Comparison of ENCODE assay signal across 8 cellular contexts in the genomic region with DNA sequence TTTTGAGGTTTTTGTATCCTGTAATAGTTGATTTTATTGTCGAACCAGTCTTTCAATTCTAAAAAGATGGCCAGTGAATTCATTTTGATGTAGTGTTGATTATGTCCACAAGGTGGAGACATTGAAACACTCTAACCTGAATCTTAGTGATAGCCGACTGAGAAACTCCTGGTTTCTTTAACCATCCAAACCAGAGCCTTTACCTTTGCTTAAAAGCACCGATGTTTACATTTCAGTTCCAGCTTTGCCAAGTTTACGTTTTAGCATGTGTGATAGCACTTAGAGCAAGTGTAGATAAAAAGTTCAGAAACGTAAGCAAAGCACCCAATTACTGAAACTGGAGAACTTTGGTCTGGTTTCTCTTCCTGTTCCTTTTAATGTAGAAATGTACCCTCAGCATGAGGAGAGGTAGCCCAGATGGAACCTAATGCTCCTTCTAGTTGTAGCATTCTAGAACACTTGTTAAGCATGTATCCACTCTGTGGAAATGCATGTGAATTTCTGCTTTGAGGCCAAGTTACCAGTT.
A peak's percentile ranks its signal among the peaks of the same experiment; 100 is the strongest.
DNase-seq lines count a peak whose midpoint lies in the region; ATAC-seq and TF ChIP-seq lines count a peak whose summit lies in the region.

No MANE protein-coding gene starts in this region.

- H3K9me3 ChIP-seq in CD4-positive, alpha-beta memory T cell (ENCODE audit: control insufficient read depth in 1 of 2, low read length in 2 of 2): no peaks in the 10 kb centered on the region
- H3K9me3 ChIP-seq in trophoblast cell (ENCODE audit: insufficient read depth, low read depth, low read length): no peaks in the 10 kb centered on the region

- H3K27ac ChIP-seq in CD4-positive, alpha-beta memory T cell (ENCODE audit: low read depth, low read length): no peak overlapping the region
- H3K27ac ChIP-seq in trophoblast cell (ENCODE audit: low read depth, low read length): peak overlapping the region; percentile 79

- no peak overlapping the region for H4K91ac ChIP-seq in trophoblast cell (ENCODE audit: low read depth, low read length)

- H3K18ac ChIP-seq in trophoblast cell (ENCODE audit: low read length): no peak overlapping the region

- no peak overlapping the region for H2BK12ac ChIP-seq in trophoblast cell (ENCODE audit: low read length)

- ATAC-seq in GM18520 (IDR thresholded peaks at IDR 0.05; ENCODE audit: unreplicated experiment): peak; percentile 81
- ATAC-seq in HG02938 (IDR thresholded peaks at IDR 0.05; ENCODE audit: unreplicated experiment): peak; percentile 93

- H3K27me3 Mint-ChIP-seq in CD4-positive, alpha-beta memory T cell: peaks cover 2 to 7% of the 10 kb centered on the region in 2 donors

- intact Hi-C loops in CD4-positive, alpha-beta memory T cell (cut with micrococcal nuclease): no loop called here

- CTCF ChIA-PET in CD4-positive, alpha-beta memory T cell (lab: Charles Lee; ENCODE audit: partially characterized antibody): interaction anchor here (0.9 to 4.0 kb wide), 9 partner anchors 10 to 403 kb away, joined by 3 to 35 read pairs (median 4); no protein-coding TSS in a partner anchor

- DNase-seq in CD4-positive, alpha-beta memory T cell: peak in 4 of 5 donors; percentile 8 to 25 (median 24)
- DNase-seq in NCI-H146 (lab: John Stamatoyannopoulos, UW): peak; percentile 60
- DNase-seq in foreskin melanocyte: peak; percentile 56
- DNase-seq in trophoblast cell: peak; percentile 38 to 93
- no peak for DNase-seq in stimulated activated CD4-positive, alpha-beta T cell treated with anti-CD3 and anti-CD28 coated beads, Interleukin-2, amount 100 ng/mL, for 48 hours

- no peak overlapping the region for H3K4ac ChIP-seq in trophoblast cell (ENCODE audit: low read depth, low read length)

- no peak overlapping the region for H3K9ac ChIP-seq in trophoblast cell (ENCODE audit: low read length)

- peak overlapping the region; percentile 36 for H3K4me2 ChIP-seq in trophoblast cell (ENCODE audit: low read length)

- H3K79me1 ChIP-seq in trophoblast cell (ENCODE audit: low read length): peaks cover 2% of the 10 kb centered on the region

- no peak overlapping the region for H2BK5ac ChIP-seq in trophoblast cell (ENCODE audit: low read depth, low read length, poor library complexity)

- no CpG with 5 or more reads among the region's 5 CpGs for WGBS in trophoblast cell (ENCODE audit: extremely low coverage, insufficient coverage, insufficient read length)

- no peaks in the 10 kb centered on the region for H3K27me3 ChIP-seq in CD4-positive, alpha-beta memory T cell (ENCODE audit: insufficient read depth, low read length)
- H3K27me3 ChIP-seq in trophoblast cell (ENCODE audit: insufficient read depth, low read length): no peaks in the 10 kb centered on the region

- no peaks in the 10 kb centered on the region for H3K79me2 ChIP-seq in trophoblast cell (ENCODE audit: control insufficient read depth, insufficient read depth, low read length, poor library complexity)

- POLR2A ChIA-PET in CD4-positive, alpha-beta memory T cell (lab: Charles Lee; ENCODE audit: partially characterized antibody): no interaction called here

- no peak overlapping the region for H2BK120ac ChIP-seq in trophoblast cell (ENCODE audit: insufficient read depth, low read length, poor library complexity)

- H3K9me3 Mint-ChIP-seq in CD4-positive, alpha-beta memory T cell: no peaks in the 10 kb centered on the region

- H3K36me3 ChIP-seq in CD4-positive, alpha-beta memory T cell (ENCODE audit: insufficient read depth, low read length): no peaks in the 10 kb centered on the region
- peaks cover 7 to 10% of the 10 kb centered on the region in 2 experiments for H3K36me3 ChIP-seq in trophoblast cell (ENCODE audit: control insufficient read depth in 1 of 2, insufficient read depth in 2 of 2, low read length in 2 of 2)

- peaks cover 5% of the 10 kb centered on the region for H3K4me1 ChIP-seq in CD4-positive, alpha-beta memory T cell (ENCODE audit: insufficient read depth, low read length)
- peaks cover 8 to 10% of the 10 kb centered on the region in 2 experiments for H3K4me1 ChIP-seq in trophoblast cell (ENCODE audit: control insufficient read depth in 1 of 2, insufficient read depth in 2 of 2, low read length in 2 of 2)

- peaks cover 0 to 6% of the 10 kb centered on the region in 2 donors for H3K36me3 Mint-ChIP-seq in CD4-positive, alpha-beta memory T cell

- no peak overlapping the region for H3K4me3 ChIP-seq in CD4-positive, alpha-beta memory T cell (ENCODE audit: low read length in 2 of 2)
- H3K4me3 ChIP-seq in WI38 (ENCODE audit: low read depth, low read length) (no peak overlapping the region), trophoblast cell (ENCODE audit: low read depth, low read length) (no peak overlapping the region)

- H4K8ac ChIP-seq in trophoblast cell (ENCODE audit: low read depth, low read length): no peak overlapping the region

- H3K14ac ChIP-seq in trophoblast cell (ENCODE audit: low read length): no peak overlapping the region

- H2AK5ac ChIP-seq in trophoblast cell (ENCODE audit: low read length): no peak overlapping the region

- TF ChIP-seq CTCF in WI38 (IDR thresholded peaks at IDR 0.05; ENCODE audit: low read depth, low read length): peak; percentile 17; the same call in 1 of the 2 replicates

- no peak overlapping the region for H4K12ac ChIP-seq in trophoblast cell (ENCODE audit: low read depth, low read length)

- H3K27ac Mint-ChIP-seq in CD4-positive, alpha-beta memory T cell: no peak overlapping the region

- H3K4me1 Mint-ChIP-seq in CD4-positive, alpha-beta memory T cell: peaks cover 6 to 12% (median 7%) of the 10 kb centered on the region in 4 donors

- peak overlapping the region; percentile 53 to 81 (median 66) for H3K4me3 Mint-ChIP-seq in CD4-positive, alpha-beta memory T cell

- no peak overlapping the region for H2AFZ ChIP-seq in trophoblast cell (ENCODE audit: insufficient read depth, low read length, poor library complexity)

- no peak overlapping the region for H3K23ac ChIP-seq in trophoblast cell (ENCODE audit: low read length)

Comparison
In these comparisons a context has a peak if more than half of its experiments do, and no peak if none do; other contexts are left out.
1. DNase-seq: peak in CD4-positive, alpha-beta memory T cell (4 of 5), NCI-H146 (single experiment), foreskin melanocyte (single experiment) and trophoblast cell (2 of 2); none in stimulated activated CD4-positive, alpha-beta T cell treated with anti-CD3 and anti-CD28 coated beads, Interleukin-2, amount 100 ng/mL, for 48 hours (0 of 2).